10 cellular contexts compared by ENCODE assay signal in genomic region chr2:101793277-101793969, GRCh38.
DNase-seq lines count a peak whose midpoint lies in the region; ATAC-seq and TF ChIP-seq lines count a peak whose summit lies in the region.
"Had no signal": no experiment of that assay in that cellular context is flagged by ENCODE, and none has a peak within 500 bp of the region (broad histone marks: within the 10 kb centered on the region; RNA-seq: fewer than 3 reads in every experiment).

No MANE protein-coding gene starts in this region.

- H3K4me1 Mint-ChIP-seq in progenitor cell of endocrine pancreas (ENCODE audit: low read depth): peaks cover 16% of the 10 kb centered on the region

- H3K27ac ChIP-seq in cardiac muscle cell: peak overlapping the region; percentile 78

- no peaks in the 10 kb centered on the region for H3K27me3 ChIP-seq in cardiac muscle cell

- H3K4me3 Mint-ChIP-seq in progenitor cell of endocrine pancreas (ENCODE audit: low read depth): no peak overlapping the region
- H3K4me3 Mint-ChIP-seq: activated naive CD8-positive, alpha-beta T cell treated with anti-CD3 and anti-CD28 coated beads for 36 hours had no signal

- TF ChIP-seq CTCF in GM12872 (IDR thresholded peaks at IDR 0.05; ENCODE audit: insufficient read depth, low read depth, low read length) (0 out of 3 replicates have a peak, but pooled peaks have one; percentile 7), cardiac muscle cell (IDR thresholded peaks at IDR 0.05; ENCODE audit: low read depth, low read length) (peak; percentile 25), progenitor cell of endocrine pancreas (IDR thresholded peaks at IDR 0.05; ENCODE audit: unreplicated experiment) (peak; percentile 24)

- peak; percentile 59 for DNase-seq in SK-MEL-5 (ENCODE audit: low read depth, low spot score)
- peak in 1 of 2 donors; percentile 64 for DNase-seq in cardiac muscle cell (ENCODE audit: low read depth in 1 of 2, low spot score in 1 of 2)
- no peak for DNase-seq in progenitor cell of endocrine pancreas (ENCODE audit: low spot score, unreplicated experiment)
- DNase-seq in T-helper 1 cell: no peak
- DNase-seq in Kasumi-1 (lab: John Stamatoyannopoulos, UW): no peak
- DNase-seq in SKM-1 treated with dmso at 0.1 percent for 144 hours (lab: John Stamatoyannopoulos, UW; ENCODE audit: unreplicated experiment): no peak
- DNase-seq: activated naive CD8-positive, alpha-beta T cell treated with anti-CD3 and anti-CD28 coated beads for 36 hours; right cardiac atrium had no signal

- peaks cover 6% of the 10 kb centered on the region for H3K36me3 Mint-ChIP-seq in progenitor cell of endocrine pancreas (ENCODE audit: insufficient read depth)

- no peaks in the 10 kb centered on the region for H3K27me3 Mint-ChIP-seq in progenitor cell of endocrine pancreas
- H3K27me3 Mint-ChIP-seq: activated naive CD8-positive, alpha-beta T cell treated with anti-CD3 and anti-CD28 coated beads for 36 hours had no signal

- in situ Hi-C loops in SK-MEL-5 (cut with HindIII; ENCODE audit: low pct_unique_long_range_greater_than_20kb, low sequenced_read_pairs): no loop called here

- H3K4me1 ChIP-seq in cardiac muscle cell (ENCODE audit: low read depth): peaks cover 14% of the 10 kb centered on the region

- no peaks in the 10 kb centered on the region for H3K36me3 ChIP-seq in cardiac muscle cell

- peak overlapping the region; percentile 69 for H3K27ac Mint-ChIP-seq in progenitor cell of endocrine pancreas
- H3K27ac Mint-ChIP-seq: activated naive CD8-positive, alpha-beta T cell treated with anti-CD3 and anti-CD28 coated beads for 36 hours had no signal

- no peaks in the 10 kb centered on the region for H3K9me3 Mint-ChIP-seq in progenitor cell of endocrine pancreas (ENCODE audit: low read depth)
- H3K9me3 Mint-ChIP-seq: activated naive CD8-positive, alpha-beta T cell treated with anti-CD3 and anti-CD28 coated beads for 36 hours had no signal

- ATAC-seq in GM21390 (IDR thresholded peaks at IDR 0.05; ENCODE audit: unreplicated experiment): no peak

- H3K4me3 ChIP-seq in cardiac muscle cell: no peak overlapping the region

- H3K9me3 ChIP-seq in cardiac muscle cell (ENCODE audit: low read depth): no peaks in the 10 kb centered on the region
